1 cellular context compared by ENCODE assay signal in the genomic region with DNA sequence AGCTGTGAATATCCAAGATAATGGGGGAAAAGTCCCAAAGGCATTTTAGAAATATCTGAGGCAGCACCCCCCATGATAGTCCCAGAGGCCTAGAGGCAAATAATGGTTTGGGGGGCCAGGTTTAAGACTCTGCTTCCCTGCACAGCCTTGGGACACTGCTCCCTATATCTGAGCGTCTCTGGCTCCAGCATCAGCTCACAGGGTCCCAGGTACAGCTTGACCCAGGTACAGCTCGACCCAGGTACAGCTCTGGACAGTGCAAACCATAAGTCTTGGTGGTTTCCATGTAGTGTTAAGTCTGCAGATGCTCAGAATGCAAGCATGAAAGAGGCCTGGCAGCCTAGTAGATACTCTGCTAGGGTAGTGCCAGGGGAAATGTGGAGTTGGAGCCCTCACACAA.
TF ChIP-seq lines count a peak whose summit lies in the region.

No MANE protein-coding gene starts in this region.

TF ChIP-seq in H1, 55 proteins besides CTCF, POLR2A, EP300 and RAD21 (continued from another document):
- TF ChIP-seq, protein P1, sequence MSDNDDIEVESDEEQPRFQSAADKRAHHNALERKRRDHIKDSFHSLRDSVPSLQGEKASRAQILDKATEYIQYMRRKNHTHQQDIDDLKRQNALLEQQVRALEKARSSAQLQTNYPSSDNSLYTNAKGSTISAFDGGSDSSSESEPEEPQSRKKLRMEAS (IDR thresholded peaks at IDR 0.05): no peak
- no peak for TF ChIP-seq BRCA1 (IDR thresholded peaks at IDR 0.05; ENCODE audit: low read depth, low read length)
- TF ChIP-seq KDM1A (IDR thresholded peaks at IDR 0.05; ENCODE audit: borderline replicate concordance, low read length): no peak
- TF ChIP-seq KDM4A (IDR thresholded peaks at IDR 0.05; ENCODE audit: low read depth, low read length, severe bottlenecking): no peak
- no peak for TF ChIP-seq SRF (IDR thresholded peaks at IDR 0.05; ENCODE audit: low read depth, low read length)
- TF ChIP-seq SIX5 (IDR thresholded peaks at IDR 0.05; ENCODE audit: low read depth, low read length): no peak
- TF ChIP-seq SUZ12 (IDR thresholded peaks at IDR 0.05; ENCODE audit: low read length): no peak
